Comparison of ENCODE assay signal across 9 cellular contexts in the genomic region with DNA sequence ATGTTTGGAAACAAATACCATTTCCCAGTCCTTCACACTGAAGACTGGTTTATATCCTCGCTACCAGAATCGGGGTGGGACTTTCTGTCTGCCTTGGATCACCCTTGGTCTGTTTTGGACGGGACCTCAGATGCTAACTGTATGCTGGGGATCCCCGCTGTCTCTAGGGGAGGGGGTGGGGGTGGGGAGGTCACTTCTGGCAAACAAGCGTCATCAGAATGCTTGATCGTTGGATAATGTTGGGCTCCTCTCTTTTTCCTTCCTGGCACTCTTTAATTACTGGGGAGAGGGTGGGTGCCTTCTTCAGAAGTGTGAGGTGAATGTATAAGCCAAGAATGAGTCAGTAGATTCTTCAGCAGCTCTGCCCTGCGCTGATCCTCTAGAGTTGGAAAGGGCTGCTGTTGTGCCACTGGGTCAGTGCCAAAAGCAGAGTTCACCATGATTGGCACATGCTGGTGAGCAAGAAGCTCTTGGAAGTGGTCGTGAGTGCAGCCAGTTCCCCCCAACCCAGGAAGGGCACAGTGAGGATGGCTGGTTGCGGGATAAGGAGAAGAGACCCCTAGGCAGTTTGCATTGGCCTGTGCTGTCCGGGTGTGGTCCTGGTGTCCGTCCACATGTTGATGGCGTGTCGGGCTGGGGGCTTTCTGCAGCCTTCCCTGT. TPM values are rescaled to one million over a fixed set of nuclear protein-coding genes. Genes with fewer than 3 reads are reported as not detected.
DNase-seq lines count a peak whose midpoint lies in the region; ATAC-seq, FAIRE-seq and TF ChIP-seq lines count a peak whose summit lies in the region.
"Had no signal": no experiment of that assay in that cellular context is flagged by ENCODE, and none has a peak within 500 bp of the region (broad histone marks: within the 10 kb centered on the region; RNA-seq: fewer than 3 reads in every experiment).

No MANE protein-coding gene starts in this region.

- TF ChIP-seq CTCF in MCF 10A (IDR thresholded peaks at IDR 0.05; ENCODE audit: unreplicated experiment) (no peak), mammary epithelial cell (conservative IDR thresholded peaks at IDR 0.05 in 1 of 2, IDR thresholded peaks at IDR 0.05 in 1 of 2; ENCODE audit: extremely low read depth in 1 of 2, insufficient read depth in 1 of 2, low read depth in 1 of 2, low read length in 2 of 2) (no peak), brain microvascular endothelial cell (IDR thresholded peaks at IDR 0.05; ENCODE audit: low read depth, low read length, missing control alignments) (no peak), lower lobe of right lung (IDR thresholded peaks at IDR 0.05) (no peak), upper lobe of right lung (IDR thresholded peaks at IDR 0.05) (no peak)

- H3K4me3 ChIP-seq in mammary epithelial cell (replicated peaks in 1 of 3; ENCODE audit: insufficient read depth in 1 of 3, low read depth in 2 of 3, low read length in 3 of 3) (no peak overlapping the region), brain microvascular endothelial cell (ENCODE audit: low read depth, low read length) (no peak overlapping the region), lower lobe of right lung (no peak overlapping the region), upper lobe of right lung (no peak overlapping the region)

- no peak overlapping the region for H3K4me3 Mint-ChIP-seq in MCF 10A (ENCODE audit: unreplicated experiment)

- no peak overlapping the region for H3K4me2 ChIP-seq in mammary epithelial cell (ENCODE audit: insufficient read depth, low read depth, low read length)

- intact Hi-C loops in MCF 10A (cut with micrococcal nuclease) (no loop called here), mammary epithelial cell (cut with micrococcal nuclease) (no loop called here), lower lobe of right lung (cut with DNase I) (no loop called here), upper lobe of right lung (cut with DNase I) (no loop called here)

- no peak for FAIRE-seq in GM19239 (lab: Jason Lieb, UNC)

- H3K9ac ChIP-seq in mammary epithelial cell (ENCODE audit: insufficient read depth, low read length): no peak overlapping the region

- H3K9me3 Mint-ChIP-seq in MCF 10A (ENCODE audit: unreplicated experiment): no peaks in the 10 kb centered on the region

- no peaks in the 10 kb centered on the region for H3K9me3 ChIP-seq in mammary epithelial cell (replicated peaks; ENCODE audit: insufficient read depth, low read length)
- H3K9me3 ChIP-seq in lower lobe of right lung: no peaks in the 10 kb centered on the region
- no peaks in the 10 kb centered on the region for H3K9me3 ChIP-seq in upper lobe of right lung

- H2AFZ ChIP-seq in mammary epithelial cell (ENCODE audit: low read depth, low read length): no peak overlapping the region

- ATAC-seq in lower lobe of right lung (peak; percentile 51 to 67), upper lobe of right lung (peak; percentile 23), GM21447 (IDR thresholded peaks at IDR 0.05; ENCODE audit: unreplicated experiment) (no peak)

- H3K36me3 Mint-ChIP-seq in MCF 10A (ENCODE audit: insufficient read depth, unreplicated experiment): peaks cover 18% of the 10 kb centered on the region

- DNase-seq in MCF 10A (ENCODE audit: unreplicated experiment) (peak; percentile 87), mammary epithelial cell (no peak), brain microvascular endothelial cell (peak; percentile 34), lower lobe of right lung (no peak), upper lobe of right lung (no peak), NCI-H774 (lab: John Stamatoyannopoulos, UW) (no peak), GM19239 (ENCODE audit: insufficient read length, low spot score) (no peak)
- DNase-seq: DMS153 had no signal

- WGBS in mammary epithelial cell (ENCODE audit: low coverage, missing lambda C conversion rate): 86% methylated on average over 5 of the region's 13 CpGs

- no peaks in the 10 kb centered on the region for H3K27me3 Mint-ChIP-seq in MCF 10A (ENCODE audit: insufficient read depth, unreplicated experiment)

- H3K4me1 Mint-ChIP-seq in MCF 10A (ENCODE audit: insufficient read depth, unreplicated experiment): peaks cover 40% of the 10 kb centered on the region

- POLR2A ChIA-PET in MCF 10A (lab: Yijun Ruan, JAX): interaction anchor here (0.6 to 2.1 kb wide), 7 partner anchors 21 to 467 kb away, joined by 3 to 14 read pairs (median 4); no protein-coding TSS in a partner anchor

- H3K4me1 ChIP-seq in mammary epithelial cell (ENCODE audit: insufficient read depth, low read length) (peaks cover 13% of the 10 kb centered on the region), lower lobe of right lung (peaks cover 41% of the 10 kb centered on the region), upper lobe of right lung (peaks cover 36% of the 10 kb centered on the region)

- H3K27ac ChIP-seq in mammary epithelial cell (ENCODE audit: insufficient read depth, low read depth, low read length) (no peak overlapping the region), brain microvascular endothelial cell (no peak overlapping the region), lower lobe of right lung (peak overlapping the region; percentile 67), upper lobe of right lung (peak overlapping the region; percentile 59)

- dilution Hi-C loops in mammary epithelial cell (cut with HindIII; ENCODE audit: low sequenced_read_pairs): loop anchor here (5.0 kb wide), 1 partner anchor 39 kb away; no protein-coding TSS in a partner anchor

- in situ Hi-C loops in mammary epithelial cell (cut with MboI; ENCODE audit: low sequenced_read_pairs in 2 of 2) (no loop called here), brain microvascular endothelial cell (cut with HindIII; ENCODE audit: low pct_ligation_motif_present, low sequenced_read_pairs) (no loop called here)

- no TSS peak for BruUV-seq in MCF 10A (replicated peaks; lab: Mats Ljungman, UMichigan)
- BruUV-seq in mammary epithelial cell (replicated peaks; lab: Mats Ljungman, UMichigan): no TSS peak

- H3K27me3 ChIP-seq in mammary epithelial cell (ENCODE audit: insufficient read depth, low read length) (no peaks in the 10 kb centered on the region), brain microvascular endothelial cell (replicated peaks) (no peaks in the 10 kb centered on the region), lower lobe of right lung (ENCODE audit: low read depth) (no peaks in the 10 kb centered on the region), upper lobe of right lung (no peaks in the 10 kb centered on the region)

- H3K79me2 ChIP-seq in mammary epithelial cell (ENCODE audit: insufficient read depth, low read length): peaks cover 42% of the 10 kb centered on the region

- H3K27ac Mint-ChIP-seq in MCF 10A (ENCODE audit: low read depth, unreplicated experiment): no peak overlapping the region

- no peaks in the 10 kb centered on the region for H3K36me3 ChIP-seq in mammary epithelial cell (ENCODE audit: insufficient read depth, low read length)
- H3K36me3 ChIP-seq in brain microvascular endothelial cell (replicated peaks): no peaks in the 10 kb centered on the region
- H3K36me3 ChIP-seq in lower lobe of right lung: peaks cover 22% of the 10 kb centered on the region
- peaks cover 20% of the 10 kb centered on the region for H3K36me3 ChIP-seq in upper lobe of right lung

- no peaks in the 10 kb centered on the region for H4K20me1 ChIP-seq in mammary epithelial cell (ENCODE audit: insufficient read depth, low read length)

- CTCF ChIA-PET in MCF 10A (lab: Yijun Ruan, JAX) (interaction anchor here (0.5 to 1.6 kb wide), 4 partner anchors 17 to 56 kb away, joined by 3 to 9 read pairs (median 3); no protein-coding TSS in a partner anchor), mammary epithelial cell (lab: Charles Lee; ENCODE audit: low non-redundant PET) (no interaction called here)

RNA-seq across cellular contexts. Expression of a gene that starts 32.2 kb away (rescaled TPM):
- total RNA-seq in MCF 10A (2022): 55.7 and 59.1 TPM in 2 replicates
- 10 to 100 TPM in 1 of 2 donors, 1 to 10 TPM in 1; 9.2 to 17.1 TPM for total RNA-seq in mammary epithelial cell
- 6.3 TPM for polyA plus RNA-seq in mammary epithelial cell
- polyA minus RNA-seq in mammary epithelial cell: 55.2 TPM
- 69.3 TPM for total RNA-seq in lower lobe of right lung
- total RNA-seq in upper lobe of right lung: 86.7 TPM

Comparison
In these comparisons a context has a peak if more than half of its experiments do, and no peak if none do; other contexts are left out.
1. DNase-seq: peak in MCF 10A (single experiment) and brain microvascular endothelial cell (single experiment); none in mammary epithelial cell (single experiment), lower lobe of right lung (single experiment), upper lobe of right lung (single experiment), NCI-H774 (single experiment) and GM19239 (single experiment).
2. H3K27ac ChIP-seq: peak in lower lobe of right lung (single experiment) and upper lobe of right lung (single experiment); none in mammary epithelial cell (single experiment) and brain microvascular endothelial cell (single experiment).